In genomic region chr19:41175825-41176734, GRCh38 we compare ENCODE assay signal across 9 cellular contexts. TPM values are rescaled to one million over a fixed set of nuclear protein-coding genes. Genes with fewer than 3 reads are reported as not detected.
DNase-seq lines count a peak whose midpoint lies in the region; ATAC-seq and TF ChIP-seq lines count a peak whose summit lies in the region.
"Had no signal": no experiment of that assay in that cellular context is flagged by ENCODE, and none has a peak within 500 bp of the region (broad histone marks: within the 10 kb centered on the region; RNA-seq: fewer than 3 reads in every experiment).

No MANE protein-coding gene starts in this region.

- peak; percentile 90 for ATAC-seq in T-helper 17 cell
- no peak for ATAC-seq in GM19395 (IDR thresholded peaks at IDR 0.05; ENCODE audit: unreplicated experiment)
- no peak for ATAC-seq in HG03460 (IDR thresholded peaks at IDR 0.05; ENCODE audit: unreplicated experiment)

- H3K27me3 Mint-ChIP-seq in T-helper 17 cell = no peaks in the 10 kb centered on the region
- no peaks in the 10 kb centered on the region for H3K27me3 Mint-ChIP-seq in MCF 10A (ENCODE audit: insufficient read depth, unreplicated experiment)

- intact Hi-C loops in MCF 10A (cut with micrococcal nuclease) = no loop called here

- DNase-seq in HL-60 (ENCODE audit: low read depth in 1 of 2, low spot score in 1 of 2) (peak; percentile 47 to 82), T-helper 17 cell (no peak), MCF 10A (ENCODE audit: unreplicated experiment) (peak; percentile 81), kidney tubule cell (ENCODE audit: low spot score) (peak; percentile 94), NCI-H2081 (lab: John Stamatoyannopoulos, UW) (no peak)
- peak; percentile 8 for DNase-seq in stimulated activated CD8-positive, alpha-beta memory T cell treated with anti-CD3 and anti-CD28 coated beads, Interleukin-12 subunit alpha, Interleukin-12 subunit beta, amount 100 ng/mL, for 24 hours (ENCODE audit: extremely low read depth)

- H3K36me3 Mint-ChIP-seq in T-helper 17 cell (ENCODE audit: low read depth) = no peaks in the 10 kb centered on the region
- H3K36me3 Mint-ChIP-seq in MCF 10A (ENCODE audit: insufficient read depth, unreplicated experiment) = peaks cover 7% of the 10 kb centered on the region

- BruUV-seq in MCF 10A (replicated peaks; lab: Mats Ljungman, UMichigan) = no TSS peak

- H3K4me3 Mint-ChIP-seq in T-helper 17 cell (peak overlapping the region; percentile 62), MCF 10A (ENCODE audit: unreplicated experiment) (peak overlapping the region; percentile 20)

- H3K27me3 ChIP-seq in HL-60 (ENCODE audit: insufficient read depth, poor library complexity, severe bottlenecking) = no peaks in the 10 kb centered on the region

- H3K9me3 Mint-ChIP-seq in MCF 10A (ENCODE audit: unreplicated experiment) = no peaks in the 10 kb centered on the region

- POLR2A ChIA-PET in MCF 10A (lab: Yijun Ruan, JAX) = interaction anchor here (0.6 to 1.0 kb wide), 6 partner anchors 18 to 457 kb away, joined by 3 to 5 read pairs (median 4); no protein-coding TSS in a partner anchor

- H3K27ac ChIP-seq in HL-60 (replicated peaks) = no peak overlapping the region
- H3K27ac ChIP-seq: VCaP had no signal

- CTCF ChIA-PET in MCF 10A (lab: Yijun Ruan, JAX) = interaction anchor here (1.2 to 1.3 kb wide), 2 partner anchors 31 to 87 kb away, joined by 3 to 4 read pairs; no protein-coding TSS in a partner anchor

- no peak overlapping the region for H3K4me3 ChIP-seq in HL-60 (replicated peaks; ENCODE audit: insufficient read depth, low read length)

- TF ChIP-seq CTCF in HL-60 (IDR thresholded peaks at IDR 0.05; ENCODE audit: insufficient read depth, low read length) (no peak), MCF 10A (IDR thresholded peaks at IDR 0.05; ENCODE audit: unreplicated experiment) (no peak)

- H3K9me3 ChIP-seq in T-helper 17 cell (ENCODE audit: control insufficient read depth, low read length, poor library complexity, severe bottlenecking) = no peaks in the 10 kb centered on the region

- H3K4me1 Mint-ChIP-seq in T-helper 17 cell (peaks cover 16% of the 10 kb centered on the region), MCF 10A (ENCODE audit: insufficient read depth, unreplicated experiment) (peaks cover 11% of the 10 kb centered on the region)

- peak overlapping the region; percentile 68 for H3K27ac Mint-ChIP-seq in T-helper 17 cell
- peak overlapping the region; percentile 52 for H3K27ac Mint-ChIP-seq in MCF 10A (ENCODE audit: low read depth, unreplicated experiment)

RNA-seq across cellular contexts. Expression of gene CYP2S1, which starts 16.9 kb away (rescaled TPM):
- total RNA-seq in T-helper 17 cell (1 to 10 TPM in 1 of 2 donors, under 1 TPM in 1; 0.75 to 1.1 TPM), MCF 10A (2022) (not detected in 2 replicates)

RNA-seq across cellular contexts. Expression of gene AXL, which starts 42.9 kb away (rescaled TPM):
- under 1 TPM; 0.22 to 0.44 TPM for total RNA-seq in T-helper 17 cell
- total RNA-seq in MCF 10A (2022) = 136 and 165 TPM in 2 replicates

Comparison
In these comparisons a context has a peak if more than half of its experiments do, and no peak if none do; other contexts are left out.
1. DNase-seq: peak in HL-60 (2 of 2), MCF 10A (single experiment), kidney tubule cell (single experiment) and stimulated activated CD8-positive, alpha-beta memory T cell treated with anti-CD3 and anti-CD28 coated beads, Interleukin-12 subunit alpha, Interleukin-12 subunit beta, amount 100 ng/mL, for 24 hours (single experiment); none in T-helper 17 cell (0 of 3) and NCI-H2081 (0 of 2).
2. RNA of gene AXL, which starts 42.9 kb away (total RNA-seq): 136 to 165 TPM in MCF 10A; 0.22 to 0.44 TPM in T-helper 17 cell; every median in the first group is over 10 times any median in the second.